In genomic region chr2:3117650-3118216, GRCh38 we compare ENCODE assay signal across 26 cellular contexts.
"Had no signal": no experiment of that assay in that cellular context is flagged by ENCODE, and none has a peak within 500 bp of the region (broad histone marks: within the 10 kb centered on the region; RNA-seq: fewer than 3 reads in every experiment).

No MANE protein-coding gene starts in this region.

- H3K36me3 Mint-ChIP-seq: activated naive CD4-positive, alpha-beta T cell treated with anti-CD3 and anti-CD28 coated beads, Interleukin-2, amount 50 U/mL, for 72 hours had no signal

- H3K27me3 Mint-ChIP-seq: activated CD4-positive, alpha-beta T cell treated with anti-CD3 and anti-CD28 coated beads, Interleukin-2, amount 10 ng/mL, durations not matched to agents 7 days and 5 days; activated T-helper 17 cell treated with anti-CD3 and anti-CD28 coated beads, Interleukin-2, amount 50 U/mL, for 72 hours; naive B cell had no signal

- H3K27ac Mint-ChIP-seq: activated CD4-positive, alpha-beta T cell treated with anti-CD3 and anti-CD28 coated beads, Interleukin-2, amount 10 ng/mL, durations not matched to agents 7 days and 5 days; activated CD8-positive, alpha-beta T cell treated with anti-CD3 and anti-CD28 coated beads for 36 hours; activated naive CD4-positive, alpha-beta T cell treated with anti-CD3 and anti-CD28 coated beads, Interleukin-2, amount 50 U/mL, for 72 hours; activated T-helper 17 cell treated with anti-CD3 and anti-CD28 coated beads, Interleukin-2, amount 50 U/mL, for 72 hours; mesothelial cell of epicardium; nephron progenitor cell had no signal

- H3K4me3 ChIP-seq: breast epithelium, gastrocnemius medialis, spleen, testis, transverse colon had no signal

- H3K4me3 Mint-ChIP-seq: activated CD4-positive, alpha-beta T cell treated with anti-CD3 and anti-CD28 coated beads, Interleukin-2, amount 10 ng/mL, durations not matched to agents 7 days and 5 days; activated CD8-positive, alpha-beta T cell treated with anti-CD3 and anti-CD28 coated beads for 36 hours; activated T-cell treated with anti-CD3 and anti-CD28 coated beads, Interleukin-2, amount 50 U/mL, for 4 hours; activated T-helper 17 cell treated with anti-CD3 and anti-CD28 coated beads, Interleukin-2, amount 50 U/mL, for 72 hours; central memory CD8-positive, alpha-beta T cell; mesothelial cell of epicardium; naive B cell; nephron progenitor cell had no signal

- ATAC-seq: activated CD8-positive, alpha-beta T cell treated with anti-CD3 and anti-CD28 coated beads for 36 hours; activated naive CD4-positive, alpha-beta T cell treated with anti-CD3 and anti-CD28 coated beads, Interleukin-2, amount 50 U/mL, for 72 hours; activated T-cell treated with anti-CD3 and anti-CD28 coated beads, Interleukin-2, amount 50 U/mL, for 4 hours; activated T-helper 17 cell treated with anti-CD3 and anti-CD28 coated beads, Interleukin-2, amount 50 U/mL, for 72 hours; gastrocnemius medialis; left colon; right cardiac atrium had no signal

- DNase-seq: activated CD4-positive, alpha-beta T cell treated with anti-CD3 and anti-CD28 coated beads for 1 hour; activated CD4-positive, alpha-beta T cell treated with anti-CD3 and anti-CD28 coated beads, Interleukin-2, amount 10 ng/mL, durations not matched to agents 7 days and 5 days; activated CD8-positive, alpha-beta T cell treated with anti-CD3 and anti-CD28 coated beads for 36 hours; activated naive CD4-positive, alpha-beta T cell; activated T-cell treated with anti-CD3 and anti-CD28 coated beads, Interleukin-2, amount 50 U/mL, for 4 hours; dermis blood vessel endothelial cell; effector CD8-positive, alpha-beta T cell; gastrocnemius medialis; glutamatergic neuron; left colon; mammary epithelial cell; naive B cell; nephron progenitor cell; right cardiac atrium; spleen; stimulated activated CD4-positive, alpha-beta T cell treated with anti-CD3 and anti-CD28 coated beads, Interleukin-2, amount 100 ng/mL, for 48 hours; stimulated activated naive CD4-positive, alpha-beta T cell treated with Interleukin-2 at 50 U/mL for 16 hours; T-helper 9 cell; testis; transverse colon had no signal

- FAIRE-seq: keratinocyte had no signal

- H3K27ac ChIP-seq: breast epithelium, gastrocnemius medialis, spleen, testis, transverse colon had no signal

- H3K9me3 ChIP-seq: breast epithelium, gastrocnemius medialis, testis had no signal

- H3K36me3 ChIP-seq: breast epithelium, gastrocnemius medialis, spleen, transverse colon had no signal

- H3K27me3 ChIP-seq: breast epithelium, gastrocnemius medialis, spleen, testis, transverse colon had no signal

- H3K4me1 Mint-ChIP-seq: activated CD4-positive, alpha-beta T cell treated with anti-CD3 and anti-CD28 coated beads, Interleukin-2, amount 10 ng/mL, durations not matched to agents 7 days and 5 days; activated T-helper 17 cell treated with anti-CD3 and anti-CD28 coated beads, Interleukin-2, amount 50 U/mL, for 72 hours; central memory CD8-positive, alpha-beta T cell had no signal

- H3K9me3 Mint-ChIP-seq: activated CD4-positive, alpha-beta T cell treated with anti-CD3 and anti-CD28 coated beads, Interleukin-2, amount 10 ng/mL, durations not matched to agents 7 days and 5 days; activated CD8-positive, alpha-beta T cell treated with anti-CD3 and anti-CD28 coated beads for 36 hours; activated naive CD4-positive, alpha-beta T cell treated with anti-CD3 and anti-CD28 coated beads, Interleukin-2, amount 50 U/mL, for 72 hours; activated T-cell treated with anti-CD3 and anti-CD28 coated beads, Interleukin-2, amount 50 U/mL, for 4 hours; activated T-helper 17 cell treated with anti-CD3 and anti-CD28 coated beads, Interleukin-2, amount 50 U/mL, for 72 hours; central memory CD8-positive, alpha-beta T cell had no signal

- H3K4me1 ChIP-seq: breast epithelium, gastrocnemius medialis, spleen, testis, transverse colon had no signal
